In the genomic region with DNA sequence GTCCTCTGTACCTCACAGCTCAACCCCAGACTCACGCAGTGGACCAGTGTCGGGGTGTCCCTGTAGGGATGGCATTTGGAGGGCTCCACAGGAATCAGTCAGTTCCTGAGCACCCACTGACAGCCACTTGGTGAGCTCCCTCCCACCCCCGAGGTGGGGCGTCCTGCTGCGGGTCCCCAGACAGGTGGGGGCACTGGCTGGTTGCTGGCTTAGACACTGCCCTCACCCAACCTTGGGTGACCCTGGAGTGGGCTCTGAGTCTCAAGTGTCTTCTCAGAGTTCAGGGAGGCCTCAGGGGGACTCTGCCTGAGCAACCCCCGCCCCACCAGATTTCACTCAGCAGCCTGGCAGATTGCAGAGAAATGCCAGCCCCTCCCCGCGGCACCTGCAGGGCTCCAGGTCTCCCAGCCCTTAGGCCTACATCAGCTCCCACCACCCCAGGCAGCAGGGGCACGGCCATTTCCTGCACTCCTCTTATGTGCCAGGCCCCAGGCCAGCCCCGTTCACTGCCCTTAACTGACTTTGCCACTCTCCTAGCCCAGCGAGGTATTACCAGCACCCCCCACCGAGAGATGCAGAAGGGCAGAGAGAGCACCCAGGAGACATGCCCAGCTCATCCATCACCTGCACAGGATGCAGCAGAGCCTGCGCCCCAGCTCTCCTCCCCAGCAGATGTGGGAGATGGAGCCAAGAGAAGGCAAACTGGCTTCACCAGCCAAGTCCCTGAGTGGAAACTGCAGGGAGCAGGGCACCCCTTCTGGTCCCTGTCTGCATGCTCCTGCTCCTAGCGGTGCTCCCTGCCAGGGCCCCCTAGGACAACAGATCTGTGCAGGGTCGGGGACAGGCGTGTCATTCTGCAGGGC, we compare ENCODE assay signal across 1 cellular context.
TF ChIP-seq lines count a peak whose summit lies in the region.

No MANE protein-coding gene starts in this region.

TF ChIP-seq in GM12878, 131 proteins besides CTCF, POLR2A, EP300 and RAD21:
- TF ChIP-seq, protein P1, sequence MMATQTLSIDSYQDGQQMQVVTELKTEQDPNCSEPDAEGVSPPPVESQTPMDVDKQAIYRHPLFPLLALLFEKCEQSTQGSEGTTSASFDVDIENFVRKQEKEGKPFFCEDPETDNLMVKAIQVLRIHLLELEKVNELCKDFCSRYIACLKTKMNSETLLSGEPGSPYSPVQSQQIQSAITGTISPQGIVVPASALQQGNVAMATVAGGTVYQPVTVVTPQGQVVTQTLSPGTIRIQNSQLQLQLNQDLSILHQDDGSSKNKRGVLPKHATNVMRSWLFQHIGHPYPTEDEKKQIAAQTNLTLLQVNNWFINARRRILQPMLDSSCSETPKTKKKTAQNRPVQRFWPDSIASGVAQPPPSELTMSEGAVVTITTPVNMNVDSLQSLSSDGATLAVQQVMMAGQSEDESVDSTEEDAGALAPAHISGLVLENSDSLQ (IDR thresholded peaks at IDR 0.05): no peak
- TF ChIP-seq FOXK2 (IDR thresholded peaks at IDR 0.05) (no peak), IKZF2 (IDR thresholded peaks at IDR 0.05) (no peak), CBX3 (IDR thresholded peaks at IDR 0.05; ENCODE audit: borderline replicate concordance, low read depth) (no peak), ZNF274 (IDR thresholded peaks at IDR 0.05; ENCODE audit: insufficient read depth, insufficient read length) (no peak), TAF1 (IDR thresholded peaks at IDR 0.05; ENCODE audit: borderline replicate concordance, low read depth, low read length) (no peak), TCF12 (IDR thresholded peaks at IDR 0.05; ENCODE audit: low read depth, low read length) (no peak), HDAC2 (IDR thresholded peaks at IDR 0.05) (no peak), ETV6 (conservative IDR thresholded peaks at IDR 0.05 in 1 of 2, IDR thresholded peaks at IDR 0.05 in 1 of 2; ENCODE audit: borderline replicate concordance in 1 of 2, low read depth in 1 of 2) (no peak), MTA3 (IDR thresholded peaks at IDR 0.05; ENCODE audit: borderline replicate concordance, low read length) (no peak), ZNF384 (IDR thresholded peaks at IDR 0.05; ENCODE audit: borderline replicate concordance, low read depth, low read length) (no peak), SUPT20H (IDR thresholded peaks at IDR 0.05; ENCODE audit: borderline replicate concordance, control insufficient read depth, low read depth, low read length) (no peak), RFX5 (IDR thresholded peaks at IDR 0.05; ENCODE audit: low read depth, low read length) (no peak), BMI1 (IDR thresholded peaks at IDR 0.05; ENCODE audit: borderline replicate concordance) (no peak), CREB1 (IDR thresholded peaks at IDR 0.05; ENCODE audit: low read depth) (no peak)
- TF ChIP-seq, protein P2, sequence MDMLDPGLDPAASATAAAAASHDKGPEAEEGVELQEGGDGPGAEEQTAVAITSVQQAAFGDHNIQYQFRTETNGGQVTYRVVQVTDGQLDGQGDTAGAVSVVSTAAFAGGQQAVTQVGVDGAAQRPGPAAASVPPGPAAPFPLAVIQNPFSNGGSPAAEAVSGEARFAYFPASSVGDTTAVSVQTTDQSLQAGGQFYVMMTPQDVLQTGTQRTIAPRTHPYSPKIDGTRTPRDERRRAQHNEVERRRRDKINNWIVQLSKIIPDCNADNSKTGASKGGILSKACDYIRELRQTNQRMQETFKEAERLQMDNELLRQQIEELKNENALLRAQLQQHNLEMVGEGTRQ (IDR thresholded peaks at IDR 0.05; ENCODE audit: borderline replicate concordance, low read depth, low read length): no peak
- TF ChIP-seq, protein P3, sequence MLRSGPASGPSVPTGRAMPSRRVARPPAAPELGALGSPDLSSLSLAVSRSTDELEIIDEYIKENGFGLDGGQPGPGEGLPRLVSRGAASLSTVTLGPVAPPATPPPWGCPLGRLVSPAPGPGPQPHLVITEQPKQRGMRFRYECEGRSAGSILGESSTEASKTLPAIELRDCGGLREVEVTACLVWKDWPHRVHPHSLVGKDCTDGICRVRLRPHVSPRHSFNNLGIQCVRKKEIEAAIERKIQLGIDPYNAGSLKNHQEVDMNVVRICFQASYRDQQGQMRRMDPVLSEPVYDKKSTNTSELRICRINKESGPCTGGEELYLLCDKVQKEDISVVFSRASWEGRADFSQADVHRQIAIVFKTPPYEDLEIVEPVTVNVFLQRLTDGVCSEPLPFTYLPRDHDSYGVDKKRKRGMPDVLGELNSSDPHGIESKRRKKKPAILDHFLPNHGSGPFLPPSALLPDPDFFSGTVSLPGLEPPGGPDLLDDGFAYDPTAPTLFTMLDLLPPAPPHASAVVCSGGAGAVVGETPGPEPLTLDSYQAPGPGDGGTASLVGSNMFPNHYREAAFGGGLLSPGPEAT (IDR thresholded peaks at IDR 0.05; ENCODE audit: low read depth): no peak
- TF ChIP-seq, protein P4, sequence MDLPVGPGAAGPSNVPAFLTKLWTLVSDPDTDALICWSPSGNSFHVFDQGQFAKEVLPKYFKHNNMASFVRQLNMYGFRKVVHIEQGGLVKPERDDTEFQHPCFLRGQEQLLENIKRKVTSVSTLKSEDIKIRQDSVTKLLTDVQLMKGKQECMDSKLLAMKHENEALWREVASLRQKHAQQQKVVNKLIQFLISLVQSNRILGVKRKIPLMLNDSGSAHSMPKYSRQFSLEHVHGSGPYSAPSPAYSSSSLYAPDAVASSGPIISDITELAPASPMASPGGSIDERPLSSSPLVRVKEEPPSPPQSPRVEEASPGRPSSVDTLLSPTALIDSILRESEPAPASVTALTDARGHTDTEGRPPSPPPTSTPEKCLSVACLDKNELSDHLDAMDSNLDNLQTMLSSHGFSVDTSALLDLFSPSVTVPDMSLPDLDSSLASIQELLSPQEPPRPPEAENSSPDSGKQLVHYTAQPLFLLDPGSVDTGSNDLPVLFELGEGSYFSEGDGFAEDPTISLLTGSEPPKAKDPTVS (IDR thresholded peaks at IDR 0.05; ENCODE audit: low read depth, low read length): no peak
TF ChIP-seq in GM12878: peak in this region for 0.
